ENCODE assay signal across 29 cellular contexts in genomic region chrX:154653048-154653401, GRCh38. TPM values are rescaled to one million over a fixed set of nuclear protein-coding genes. Genes with fewer than 3 reads are reported as not detected.
"Had no signal": no experiment of that assay in that cellular context is flagged by ENCODE, and none has a peak within 500 bp of the region (broad histone marks: within the 10 kb centered on the region; RNA-seq: fewer than 3 reads in every experiment).

No MANE protein-coding gene starts in this region.

- DNase-seq: colonic mucosa; effector CD8-positive, alpha-beta T cell; endodermal cell; foreskin fibroblast; heart right ventricle; hippocampal formation; left ventricle myocardium superior; lower lobe of right lung; naive thymus-derived CD8-positive, alpha-beta T cell; occipital lobe; stimulated activated CD4-positive, alpha-beta T cell treated with anti-CD3 and anti-CD28 coated beads, Interleukin-12 subunit alpha, Interleukin-12 subunit beta, amount 100 ng/mL, for 4 hours; stimulated activated CD4-positive, alpha-beta T cell treated with anti-CD3 and anti-CD28 coated beads, Interleukin-1b, Interleukin-23, amount 100 ng/mL, for 48 hours; stimulated activated CD4-positive, alpha-beta T cell treated with anti-CD3 and anti-CD28 coated beads, Interleukin-4, amount 100 ng/mL, for 1 hour; stimulated activated CD8-positive, alpha-beta memory T cell treated with anti-CD3 and anti-CD28 coated beads, Interleukin-4, amount 100 ng/mL, for 48 hours; stimulated activated naive CD4-positive, alpha-beta T cell; upper lobe of left lung had no signal

- H3K27ac ChIP-seq: colonic mucosa, epithelial cell of prostate, gastroesophageal sphincter, heart right ventricle, lower lobe of right lung, pancreas, right atrium auricular region, thoracic aorta, tibial nerve, upper lobe of left lung had no signal

- H3K4me1 ChIP-seq: colonic mucosa, gastroesophageal sphincter, heart right ventricle, lower lobe of right lung, pancreas, right atrium auricular region, tibial nerve, upper lobe of left lung had no signal

- H3K36me3 ChIP-seq: colonic mucosa, gastroesophageal sphincter, heart right ventricle, lower lobe of right lung, pancreas, right atrium auricular region, thoracic aorta, tibial nerve, upper lobe of left lung had no signal

- H3K4me3 ChIP-seq: colonic mucosa, gastroesophageal sphincter, heart right ventricle, lower lobe of right lung, pancreas, right atrium auricular region, smooth muscle cell, thoracic aorta, tibial nerve, upper lobe of left lung had no signal

- H3K9me3 ChIP-seq: colonic mucosa, gastroesophageal sphincter, heart right ventricle, lower lobe of right lung, pancreas, right atrium auricular region, thoracic aorta, tibial nerve, upper lobe of left lung had no signal

- H3K27me3 ChIP-seq: colonic mucosa, gastroesophageal sphincter, heart right ventricle, pancreas, right atrium auricular region, tibial nerve, upper lobe of left lung had no signal

RNA-seq across cellular contexts. Expression of gene CTAG2, which starts 0.4 kb away (rescaled TPM):
- total RNA-seq: cerebellum, colonic mucosa, endodermal cell, esophagus mucosa, gastroesophageal sphincter, heart right ventricle, left ventricle myocardium superior, lower lobe of right lung, mesenteric fat pad, myocyte, occipital lobe, pancreas, right atrium auricular region, sciatic nerve, smooth muscle cell, thoracic aorta, tibial nerve, upper lobe of left lung had no signal

RNA-seq across cellular contexts. Expression of gene CTAG1B, which starts 33.9 kb away (rescaled TPM):
- total RNA-seq: cerebellum; colonic mucosa; endodermal cell; esophagus mucosa; gastroesophageal sphincter; heart right ventricle; left ventricle myocardium superior; lower lobe of right lung; mesenteric fat pad; myocyte; naive thymus-derived CD8-positive, alpha-beta T cell; occipital lobe; pancreas; posterior vena cava; right atrium auricular region; sciatic nerve; smooth muscle cell; thoracic aorta; tibial nerve; upper lobe of left lung had no signal
